In the genomic region with DNA sequence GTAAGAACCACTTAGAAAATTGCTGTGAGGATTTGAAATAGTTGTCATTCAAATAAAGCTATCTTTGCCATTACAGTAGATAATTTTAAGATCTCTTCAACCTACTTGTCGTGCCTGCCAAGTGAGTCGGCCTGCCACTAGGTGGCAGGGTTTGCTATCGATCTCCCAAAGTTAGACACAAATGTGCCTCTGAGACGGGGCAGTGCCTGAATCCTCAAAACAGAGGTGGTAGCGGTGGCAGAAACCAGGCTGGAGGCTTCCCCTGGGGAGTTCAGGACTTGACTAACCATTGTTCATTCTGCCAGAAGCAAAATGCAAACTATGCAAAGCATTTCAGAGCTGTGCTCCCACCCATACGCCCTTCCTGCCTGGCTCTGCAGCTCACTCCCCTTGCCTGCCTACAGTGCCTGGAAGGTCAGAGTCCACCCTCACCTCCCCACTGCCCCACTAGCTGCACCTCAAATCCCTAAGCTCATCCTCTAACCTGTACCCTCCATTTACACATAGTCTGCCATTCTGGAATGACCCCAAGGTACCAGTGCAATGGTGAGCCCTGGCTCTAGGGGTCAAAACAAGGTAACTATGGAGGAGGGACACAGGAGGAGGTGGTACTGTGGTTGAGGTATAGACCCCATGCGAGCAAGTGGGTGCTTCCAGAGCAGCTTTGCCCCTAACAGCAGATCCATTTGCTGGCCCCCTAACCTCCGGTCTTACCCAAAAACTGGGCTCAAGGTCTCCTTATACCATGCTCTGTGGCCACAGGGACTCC, we compare ENCODE assay signal across 8 cellular contexts.
DNase-seq lines count a peak whose midpoint lies in the region; ATAC-seq and TF ChIP-seq lines count a peak whose summit lies in the region.

No MANE protein-coding gene starts in this region.

- H3K4me3 Mint-ChIP-seq in H9, result no peak overlapping the region

- no peaks in the 10 kb centered on the region for H3K79me1 ChIP-seq in H9 (ENCODE audit: insufficient read depth, low read depth, low read length, poor library complexity, severe bottlenecking)

- H3K27ac ChIP-seq in H9 (ENCODE audit: insufficient read length, low read depth, low read length) (no peak overlapping the region), SK-N-MC (no peak overlapping the region), cardiac muscle cell (peak overlapping the region; percentile 39), psoas muscle (no peak overlapping the region), aorta (ENCODE audit: low read depth in 1 of 2, low read length in 2 of 2) (no peak overlapping the region)

- TF ChIP-seq CTCF in H9 (conservative IDR thresholded peaks at IDR 0.05) (peak; percentile 96), Loucy (conservative IDR thresholded peaks at IDR 0.05; ENCODE audit: low read length) (peak; percentile 97), cardiac muscle cell (IDR thresholded peaks at IDR 0.05; ENCODE audit: low read depth, low read length) (peak; percentile 93), psoas muscle (IDR thresholded peaks at IDR 0.05) (peak; percentile 88)

- H2AK5ac ChIP-seq in H9 (ENCODE audit: insufficient read length, low read length), result no peak overlapping the region

- no peak overlapping the region for H3K14ac ChIP-seq in H9 (ENCODE audit: insufficient read depth, low read length)

- H3K36me3 ChIP-seq in Loucy (ENCODE audit: insufficient read depth, low read length) (peaks cover 10% of the 10 kb centered on the region; the same call in 1 of the 2 replicates), SK-N-MC (ENCODE audit: insufficient read depth, low read length) (no peaks in the 10 kb centered on the region; the same call in 1 of the 2 replicates), cardiac muscle cell (peaks cover 14% of the 10 kb centered on the region), psoas muscle (ENCODE audit: insufficient read depth in 1 of 2, low read depth in 1 of 2) (no peaks in the 10 kb centered on the region), aorta (ENCODE audit: control insufficient read depth in 1 of 2, insufficient read depth in 2 of 2, low read length in 1 of 2) (no peaks in the 10 kb centered on the region)

- ATAC-seq in psoas muscle (peak; percentile 74 to 90 (median 82)), aorta (ENCODE audit: low FRiP score) (peak; percentile 79)

- no peaks in the 10 kb centered on the region for H3K9me2 ChIP-seq in Loucy (replicated peaks; ENCODE audit: low read depth, low read length)

- H3K23me2 ChIP-seq in H9 (ENCODE audit: insufficient read length, low read depth, low read length, poor library complexity, severe bottlenecking), result no peaks in the 10 kb centered on the region

- DNase-seq in GM04503 (ENCODE audit: low read depth), result peak; percentile 49
- peak; percentile 86 for DNase-seq in H9
- peak; percentile 42 for DNase-seq in SK-N-MC (ENCODE audit: low read depth, low spot score)
- peak; percentile 77 for DNase-seq in activated naive CD4-positive, alpha-beta T cell treated with anti-CD3 and anti-CD28 coated beads, Interleukin-2, amount 50 U/mL, for 16 hours
- DNase-seq in cardiac muscle cell (ENCODE audit: low read depth in 1 of 2, low spot score in 1 of 2), result peak; percentile 85 to 86
- DNase-seq in psoas muscle, result peak; percentile 75 to 86
- DNase-seq in aorta, result peak; percentile 87 to 91

- H2BK20ac ChIP-seq in H9 (ENCODE audit: low read depth, low read length, poor library complexity, severe bottlenecking), result no peak overlapping the region

- H4K20me1 ChIP-seq in H9 (ENCODE audit: control insufficient read depth, insufficient read depth, insufficient read length) (no peaks in the 10 kb centered on the region), Loucy (ENCODE audit: insufficient read depth, low read length, poor library complexity, severe bottlenecking) (no peaks in the 10 kb centered on the region)

- H3K79me2 ChIP-seq in H9 (ENCODE audit: insufficient read depth, low read length) (no peaks in the 10 kb centered on the region), Loucy (ENCODE audit: insufficient read depth, low read length) (no peaks in the 10 kb centered on the region)

- H3K27ac Mint-ChIP-seq in H9, result no peak overlapping the region

- H3K27me3 Mint-ChIP-seq in H9 (ENCODE audit: low read depth), result no peaks in the 10 kb centered on the region

- WGBS in H9 (ENCODE audit: extremely low coverage, insufficient read length, low lambda C conversion rate), result no CpG with 5 or more reads among the region's 8 CpGs
- 30 to 34% (median 31%) methylated on average over 8 of the region's 8 CpGs for WGBS in psoas muscle, 3 donors
- 24 to 26% methylated on average over 8 of the region's 8 CpGs for WGBS in aorta, 2 donors

- no peak overlapping the region for H3K4ac ChIP-seq in H9 (ENCODE audit: low read depth, low read length)

- intact Hi-C loops in psoas muscle (cut with DNase I), result loop anchor here (2.0 to 10.0 kb wide), 4 partner anchors 60 to 244 kb away; no protein-coding TSS in a partner anchor
- intact Hi-C loops in aorta (cut with DNase I), result loop anchor here (5.0 to 10.0 kb wide), 2 partner anchors 33 to 244 kb away; no protein-coding TSS in a partner anchor

- H2AFZ ChIP-seq in H9 (ENCODE audit: low read length) (no peak overlapping the region), Loucy (ENCODE audit: low read length) (peak overlapping the region; percentile 66; the same call in 1 of the 2 replicates)

- no peak overlapping the region for H3T11ph ChIP-seq in H9 (ENCODE audit: low read length)

- no peak overlapping the region for H3K23ac ChIP-seq in H9 (ENCODE audit: insufficient read length, low read depth, low read length)

- no peak overlapping the region for H3K4me2 ChIP-seq in H9 (ENCODE audit: insufficient read depth, insufficient read length, low read length)
- H3K4me2 ChIP-seq in Loucy (ENCODE audit: low read depth, low read length, poor library complexity, severe bottlenecking), result no peak overlapping the region

- H2BK5ac ChIP-seq in H9 (ENCODE audit: insufficient read length, low read length), result no peak overlapping the region

- H3K9me3 ChIP-seq in H9 (ENCODE audit: control insufficient read depth, low read depth, low read length) (no peaks in the 10 kb centered on the region), Loucy (ENCODE audit: insufficient read depth, low read depth, low read length) (no peaks in the 10 kb centered on the region), SK-N-MC (ENCODE audit: low read depth, low read length) (no peaks in the 10 kb centered on the region), cardiac muscle cell (ENCODE audit: low read depth) (no peaks in the 10 kb centered on the region), psoas muscle (no peaks in the 10 kb centered on the region), aorta (ENCODE audit: control insufficient read depth, low read length) (no peaks in the 10 kb centered on the region)

- peaks cover 4 to 16% (median 6%) of the 10 kb centered on the region in 3 experiments; a peak in 5 of 7 replicates for H3K36me3 Mint-ChIP-seq in H9 (ENCODE audit: insufficient read depth in 1 of 3, low read depth in 3 of 3)

- H2BK15ac ChIP-seq in H9 (ENCODE audit: low read depth, low read length), result no peak overlapping the region

- no peak overlapping the region for H2BK12ac ChIP-seq in H9 (ENCODE audit: insufficient read length, low read depth, low read length)

- no peaks in the 10 kb centered on the region for H3F3A ChIP-seq in Loucy (ENCODE audit: low read depth)

- H3K18ac ChIP-seq in H9 (ENCODE audit: insufficient read length, low read depth, low read length), result no peak overlapping the region

- H3K9ac ChIP-seq in H9 (ENCODE audit: extremely low read depth, insufficient read length, low read length) (no peak overlapping the region), Loucy (ENCODE audit: low read depth, low read length, poor library complexity, severe bottlenecking) (no peak overlapping the region), SK-N-MC (ENCODE audit: insufficient read length) (no peak overlapping the region)

- H3K4me1 Mint-ChIP-seq in H9, result peaks cover 11 to 13% of the 10 kb centered on the region in 2 experiments

- no peak overlapping the region for H4K91ac ChIP-seq in H9 (ENCODE audit: insufficient read length, low read depth, low read length)

- no peak overlapping the region for H3K56ac ChIP-seq in H9 (ENCODE audit: insufficient read length, low read depth, low read length)

- H3K27me3 ChIP-seq in H9 (ENCODE audit: insufficient read depth, low read length), result no peaks in the 10 kb centered on the region
- H3K27me3 ChIP-seq in Loucy (ENCODE audit: insufficient read depth, low read length, poor library complexity, severe bottlenecking), result no peaks in the 10 kb centered on the region
- H3K27me3 ChIP-seq in cardiac muscle cell, result no peaks in the 10 kb centered on the region
- H3K27me3 ChIP-seq in psoas muscle (ENCODE audit: insufficient read depth in 3 of 3, low read length in 2 of 3), result no peaks in the 10 kb centered on the region
- H3K27me3 ChIP-seq in aorta (ENCODE audit: control insufficient read depth in 1 of 2, insufficient read depth in 2 of 2, low read length in 1 of 2), result no peaks in the 10 kb centered on the region

- H3K4me1 ChIP-seq in H9 (ENCODE audit: insufficient read depth, low read length), result no peaks in the 10 kb centered on the region
- H3K4me1 ChIP-seq in Loucy (ENCODE audit: insufficient read depth, low read length, poor library complexity, severe bottlenecking), result no peaks in the 10 kb centered on the region
- peaks cover 25% of the 10 kb centered on the region for H3K4me1 ChIP-seq in cardiac muscle cell (ENCODE audit: low read depth)
- H3K4me1 ChIP-seq in psoas muscle, result peaks cover 8% of the 10 kb centered on the region
- no peaks in the 10 kb centered on the region for H3K4me1 ChIP-seq in aorta (ENCODE audit: control insufficient read depth in 1 of 2, insufficient read depth in 2 of 2, low read length in 2 of 2)

- H3K9me3 Mint-ChIP-seq in H9, result no peaks in the 10 kb centered on the region

- no peak overlapping the region for H4K5ac ChIP-seq in H9 (ENCODE audit: insufficient read length, low read depth, low read length)

- H4K8ac ChIP-seq in H9 (replicated peaks; ENCODE audit: insufficient read length, low read depth, low read length), result no peak overlapping the region

- no peak overlapping the region for H3K4me3 ChIP-seq in Loucy (ENCODE audit: low read length, poor library complexity, severe bottlenecking)
- peak overlapping the region; percentile 3; the same call in 1 of the 2 replicates for H3K4me3 ChIP-seq in SK-N-MC
- no peak overlapping the region for H3K4me3 ChIP-seq in cardiac muscle cell
- no peak overlapping the region for H3K4me3 ChIP-seq in psoas muscle
- H3K4me3 ChIP-seq in aorta (ENCODE audit: low read length in 2 of 2), result no peak overlapping the region

- H2BK120ac ChIP-seq in H9 (ENCODE audit: low read depth, low read length, poor library complexity, severe bottlenecking), result no peak overlapping the region
